ENCODE assay signal across 1 cellular context in genomic region chr19:33273881-33274662, GRCh38.
TF ChIP-seq lines count a peak whose summit lies in the region.

No MANE protein-coding gene starts in this region.

TF ChIP-seq in HepG2, 621 proteins besides CTCF, POLR2A, EP300 and RAD21 (continued from another document and continues in another):
- TF ChIP-seq SMYD3 (CRISPR knock-in tag; IDR thresholded peaks at IDR 0.05) (no peak), NONO (IDR thresholded peaks at IDR 0.05) (no peak), NONO (CRISPR knock-in tag; conservative IDR thresholded peaks at IDR 0.05) (peak; percentile 50; the same call in 1 of the 2 replicates), SAP130 (CRISPR knock-in tag; IDR thresholded peaks at IDR 0.05; ENCODE audit: low read depth) (peak; percentile 79), ARID5B (CRISPR knock-in tag; IDR thresholded peaks at IDR 0.05) (peak; percentile 74), POGK (CRISPR knock-in tag; conservative IDR thresholded peaks at IDR 0.05) (no peak), DZIP1 (CRISPR knock-in tag; IDR thresholded peaks at IDR 0.05) (no peak), ZBTB20 (CRISPR knock-in tag; IDR thresholded peaks at IDR 0.05; ENCODE audit: borderline replicate concordance, low read depth) (peak; percentile 74; the same call in 1 of the 2 replicates), ZMAT3 (CRISPR knock-in tag; conservative IDR thresholded peaks at IDR 0.05) (no peak), ZNF335 (CRISPR knock-in tag; IDR thresholded peaks at IDR 0.05) (peak; percentile 61; the same call in 1 of the 2 replicates), ZNF329 (CRISPR knock-in tag; IDR thresholded peaks at IDR 0.05; ENCODE audit: low read depth) (no peak), FOXJ3 (CRISPR knock-in tag; IDR thresholded peaks at IDR 0.05; ENCODE audit: borderline replicate concordance) (no peak), ZNF280B (CRISPR knock-in tag; IDR thresholded peaks at IDR 0.05; ENCODE audit: borderline replicate concordance) (0 out of 2 replicates have a peak, but pooled peaks have one; percentile 13), ZNF234 (CRISPR knock-in tag; conservative IDR thresholded peaks at IDR 0.05) (no peak), NFE2L1 (CRISPR knock-in tag; IDR thresholded peaks at IDR 0.05; ENCODE audit: borderline replicate concordance) (no peak), NCOA1 (CRISPR knock-in tag; IDR thresholded peaks at IDR 0.05) (no peak), RXRB (CRISPR knock-in tag; IDR thresholded peaks at IDR 0.05; ENCODE audit: borderline replicate concordance) (0 out of 2 replicates have a peak, but pooled peaks have one; percentile 31), WIZ (CRISPR knock-in tag; IDR thresholded peaks at IDR 0.05) (no peak), HIC2 (CRISPR knock-in tag; IDR thresholded peaks at IDR 0.05; ENCODE audit: low read depth) (peak; percentile 86), AFF4 (CRISPR knock-in tag; IDR thresholded peaks at IDR 0.05) (no peak), EEA1 (CRISPR knock-in tag; IDR thresholded peaks at IDR 0.05; ENCODE audit: borderline replicate concordance) (no peak), AHR (CRISPR knock-in tag; IDR thresholded peaks at IDR 0.05) (peak; percentile 69; the same call in 1 of the 2 replicates), NR2F1 (CRISPR knock-in tag; IDR thresholded peaks at IDR 0.05) (no peak)
- TF ChIP-seq, protein P1, sequence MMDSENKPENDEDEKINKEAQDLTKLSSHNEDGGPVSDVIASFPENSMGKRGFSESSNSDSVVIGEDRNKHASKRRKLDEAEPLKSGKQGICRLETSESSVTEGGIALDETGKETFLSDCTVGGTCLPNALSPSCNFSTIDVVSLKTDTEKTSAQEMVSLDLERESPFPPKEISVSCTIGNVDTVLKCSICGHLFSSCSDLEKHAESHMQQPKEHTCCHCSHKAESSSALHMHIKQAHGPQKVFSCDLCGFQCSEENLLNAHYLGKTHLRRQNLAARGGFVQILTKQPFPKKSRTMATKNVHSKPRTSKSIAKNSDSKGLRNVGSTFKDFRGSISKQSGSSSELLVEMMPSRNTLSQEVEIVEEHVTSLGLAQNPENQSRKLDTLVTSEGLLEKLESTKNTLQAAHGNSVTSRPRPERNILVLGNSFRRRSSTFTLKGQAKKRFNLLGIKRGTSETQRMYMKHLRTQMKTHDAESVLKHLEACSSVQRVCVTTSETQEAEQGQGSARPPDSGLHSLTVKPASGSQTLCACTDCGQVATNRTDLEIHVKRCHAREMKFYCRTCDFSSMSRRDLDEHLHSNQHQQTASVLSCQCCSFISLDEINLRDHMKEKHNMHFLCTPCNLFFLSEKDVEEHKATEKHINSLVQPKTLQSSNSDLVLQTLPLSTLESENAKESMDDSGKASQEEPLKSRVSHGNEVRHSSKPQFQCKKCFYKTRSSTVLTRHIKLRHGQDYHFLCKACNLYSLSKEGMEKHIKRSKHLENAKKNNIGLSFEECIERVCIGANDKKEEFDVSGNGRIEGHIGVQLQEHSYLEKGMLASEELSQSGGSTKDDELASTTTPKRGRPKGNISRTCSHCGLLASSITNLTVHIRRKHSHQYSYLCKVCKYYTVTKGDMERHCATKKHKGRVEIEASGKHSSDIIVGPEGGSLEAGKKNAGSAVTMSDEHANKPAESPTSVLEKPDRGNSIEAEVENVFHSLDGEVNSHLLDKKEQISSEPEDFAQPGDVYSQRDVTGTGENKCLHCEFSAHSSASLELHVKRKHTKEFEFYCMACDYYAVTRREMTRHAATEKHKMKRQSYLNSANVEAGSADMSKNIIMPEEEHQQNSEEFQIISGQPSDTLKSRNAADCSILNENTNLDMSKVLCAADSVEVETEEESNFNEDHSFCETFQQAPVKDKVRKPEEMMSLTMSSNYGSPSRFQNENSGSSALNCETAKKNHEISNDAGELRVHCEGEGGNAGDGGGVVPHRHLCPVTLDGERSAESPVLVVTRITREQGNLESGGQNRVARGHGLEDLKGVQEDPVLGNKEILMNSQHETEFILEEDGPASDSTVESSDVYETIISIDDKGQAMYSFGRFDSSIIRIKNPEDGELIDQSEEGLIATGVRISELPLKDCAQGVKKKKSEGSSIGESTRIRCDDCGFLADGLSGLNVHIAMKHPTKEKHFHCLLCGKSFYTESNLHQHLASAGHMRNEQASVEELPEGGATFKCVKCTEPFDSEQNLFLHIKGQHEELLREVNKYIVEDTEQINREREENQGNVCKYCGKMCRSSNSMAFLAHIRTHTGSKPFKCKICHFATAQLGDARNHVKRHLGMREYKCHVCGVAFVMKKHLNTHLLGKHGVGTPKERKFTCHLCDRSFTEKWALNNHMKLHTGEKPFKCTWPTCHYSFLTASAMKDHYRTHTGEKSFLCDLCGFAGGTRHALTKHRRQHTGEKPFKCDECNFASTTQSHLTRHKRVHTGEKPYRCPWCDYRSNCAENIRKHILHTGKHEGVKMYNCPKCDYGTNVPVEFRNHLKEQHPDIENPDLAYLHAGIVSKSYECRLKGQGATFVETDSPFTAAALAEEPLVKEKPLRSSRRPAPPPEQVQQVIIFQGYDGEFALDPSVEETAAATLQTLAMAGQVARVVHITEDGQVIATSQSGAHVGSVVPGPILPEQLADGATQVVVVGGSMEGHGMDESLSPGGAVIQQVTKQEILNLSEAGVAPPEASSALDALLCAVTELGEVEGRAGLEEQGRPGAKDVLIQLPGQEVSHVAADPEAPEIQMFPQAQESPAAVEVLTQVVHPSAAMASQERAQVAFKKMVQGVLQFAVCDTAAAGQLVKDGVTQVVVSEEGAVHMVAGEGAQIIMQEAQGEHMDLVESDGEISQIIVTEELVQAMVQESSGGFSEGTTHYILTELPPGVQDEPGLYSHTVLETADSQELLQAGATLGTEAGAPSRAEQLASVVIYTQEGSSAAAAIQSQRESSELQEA (CRISPR knock-in tag; IDR thresholded peaks at IDR 0.05; ENCODE audit: not compliant biosample characterization) = peak; percentile 16
- TF ChIP-seq, protein P2, sequence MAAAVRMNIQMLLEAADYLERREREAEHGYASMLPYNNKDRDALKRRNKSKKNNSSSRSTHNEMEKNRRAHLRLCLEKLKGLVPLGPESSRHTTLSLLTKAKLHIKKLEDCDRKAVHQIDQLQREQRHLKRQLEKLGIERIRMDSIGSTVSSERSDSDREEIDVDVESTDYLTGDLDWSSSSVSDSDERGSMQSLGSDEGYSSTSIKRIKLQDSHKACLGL (CRISPR knock-in tag; IDR thresholded peaks at IDR 0.05) = peak; percentile 20
